ENCODE assay signal across 22 cellular contexts in genomic region chr2:239215136-239215925, GRCh38.
DNase-seq lines count a peak whose midpoint lies in the region; ATAC-seq and TF ChIP-seq lines count a peak whose summit lies in the region.
"Had no signal": no experiment of that assay in that cellular context is flagged by ENCODE, and none has a peak within 500 bp of the region (broad histone marks: within the 10 kb centered on the region; RNA-seq: fewer than 3 reads in every experiment).

No MANE protein-coding gene starts in this region.

- DNase-seq in activated naive CD4-positive, alpha-beta T cell treated with anti-CD3 and anti-CD28 coated beads, Interleukin-2, amount 10 ng/mL, durations not matched to agents 7 days and 5 days, result no peak
- no peak for DNase-seq in activated naive CD4-positive, alpha-beta T cell treated with anti-CD3 and anti-CD28 coated beads for 36 hours
- peak; percentile 47 for DNase-seq in ELF-1 (ENCODE audit: low read depth, low spot score)
- no peak for DNase-seq in esophagus muscularis mucosa (ENCODE audit: extremely low spot score)
- peak in 1 of 2 donors; percentile 59 for DNase-seq in psoas muscle
- DNase-seq in vagina (ENCODE audit: extremely low spot score in 2 of 2), result no peak
- DNase-seq in dedifferentiated amniotic fluid mesenchymal stem cell (ENCODE audit: extremely low spot score), result no peak
- DNase-seq: activated CD4-positive, alpha-beta T cell treated with anti-CD3 and anti-CD28 coated beads for 48 hours; DMS79 treated with DMSO at 0.1 percent for 48 hours; effector CD4-positive, alpha-beta T cell; NCI-H2171 treated with DMSO at 0.1 percent for 48 hours; NCI-H526; SJCRH30 had no signal

- H3K4me1 Mint-ChIP-seq in activated naive CD4-positive, alpha-beta T cell treated with anti-CD3 and anti-CD28 coated beads, Interleukin-2, amount 10 ng/mL, durations not matched to agents 7 days and 5 days, result peaks cover 77% of the 10 kb centered on the region
- H3K4me1 Mint-ChIP-seq in activated naive CD4-positive, alpha-beta T cell treated with anti-CD3 and anti-CD28 coated beads for 36 hours (ENCODE audit: low read depth), result peaks cover 64% of the 10 kb centered on the region

- H3K36me3 ChIP-seq in esophagus muscularis mucosa, result no peaks in the 10 kb centered on the region
- no peaks in the 10 kb centered on the region for H3K36me3 ChIP-seq in psoas muscle (ENCODE audit: insufficient read depth in 1 of 2, low read depth in 1 of 2)
- H3K36me3 ChIP-seq in vagina, result no peaks in the 10 kb centered on the region
- H3K36me3 ChIP-seq: SJCRH30 had no signal

- H3K4me1 ChIP-seq in esophagus muscularis mucosa (peaks cover 45 to 84% (median 83%) of the 10 kb centered on the region in 4 donors), psoas muscle (peaks cover 80% of the 10 kb centered on the region), vagina (peaks cover 51% of the 10 kb centered on the region)
- H3K4me1 ChIP-seq: parathyroid adenoma, SJCRH30 had no signal

- peak overlapping the region; percentile 28 to 78 (median 56) for H3K27ac ChIP-seq in esophagus muscularis mucosa (replicated peaks in 1 of 4)
- peak overlapping the region; percentile 52 for H3K27ac ChIP-seq in psoas muscle
- no peak overlapping the region for H3K27ac ChIP-seq in vagina
- H3K27ac ChIP-seq: A549, epithelial cell of prostate, parathyroid adenoma, SJCRH30 had no signal

- H3K9me3 Mint-ChIP-seq in activated naive CD4-positive, alpha-beta T cell treated with anti-CD3 and anti-CD28 coated beads, Interleukin-2, amount 10 ng/mL, durations not matched to agents 7 days and 5 days, result peaks cover 2% of the 10 kb centered on the region
- H3K9me3 Mint-ChIP-seq in activated naive CD4-positive, alpha-beta T cell treated with anti-CD3 and anti-CD28 coated beads for 36 hours, result peaks cover 1% of the 10 kb centered on the region
- H3K9me3 Mint-ChIP-seq: natural killer cell treated with Interleukin-12 subunit alpha and Interleukin-12 subunit beta and Interleukin-15 and Interleukin-18, amount 100 ng/mL, for 72 hours had no signal

- H3K27me3 Mint-ChIP-seq in activated naive CD4-positive, alpha-beta T cell treated with anti-CD3 and anti-CD28 coated beads, Interleukin-2, amount 10 ng/mL, durations not matched to agents 7 days and 5 days, result no peaks in the 10 kb centered on the region
- no peaks in the 10 kb centered on the region for H3K27me3 Mint-ChIP-seq in activated naive CD4-positive, alpha-beta T cell treated with anti-CD3 and anti-CD28 coated beads for 36 hours (ENCODE audit: low read depth)
- H3K27me3 Mint-ChIP-seq: B cell; natural killer cell treated with Interleukin-12 subunit alpha and Interleukin-12 subunit beta and Interleukin-15 and Interleukin-18, amount 100 ng/mL, for 72 hours had no signal

- H3K9me3 ChIP-seq in esophagus muscularis mucosa, result no peaks in the 10 kb centered on the region
- no peaks in the 10 kb centered on the region for H3K9me3 ChIP-seq in psoas muscle
- H3K9me3 ChIP-seq in vagina, result no peaks in the 10 kb centered on the region
- H3K9me3 ChIP-seq: A549, SJCRH30 had no signal

- 90% methylated on average over 20 of the region's 23 CpGs for WGBS in esophagus muscularis mucosa
- 89 to 94% (median 91%) methylated on average over 22 to 23 of the region's 23 CpGs for WGBS in psoas muscle, 3 donors

- no peak for TF ChIP-seq CTCF in esophagus muscularis mucosa (IDR thresholded peaks at IDR 0.05)
- TF ChIP-seq CTCF in psoas muscle (IDR thresholded peaks at IDR 0.05), result no peak
- TF ChIP-seq CTCF in vagina (IDR thresholded peaks at IDR 0.05), result no peak

- CTCF ChIA-PET in activated naive CD4-positive, alpha-beta T cell treated with anti-CD3 and anti-CD28 coated beads, Interleukin-2, amount 10 ng/mL, durations not matched to agents 7 days and 5 days (lab: Charles Lee), result interaction anchor here (1.5 kb wide), 1 partner anchor 38 kb away, joined by 4 read pairs; no protein-coding TSS in a partner anchor
- CTCF ChIA-PET in activated naive CD4-positive, alpha-beta T cell treated with anti-CD3 and anti-CD28 coated beads for 36 hours (lab: Charles Lee), result interaction anchor here (1.6 kb wide), 1 partner anchor 36 kb away, joined by 4 read pairs; no protein-coding TSS in a partner anchor

- H3K4me3 ChIP-seq in esophagus muscularis mucosa (no peak overlapping the region), psoas muscle (no peak overlapping the region), vagina (no peak overlapping the region)
- H3K4me3 ChIP-seq: A549, SJCRH30 had no signal

- H3K27me3 ChIP-seq in esophagus muscularis mucosa, result no peaks in the 10 kb centered on the region
- H3K27me3 ChIP-seq in psoas muscle (ENCODE audit: insufficient read depth in 3 of 3, low read length in 2 of 3), result no peaks in the 10 kb centered on the region
- no peaks in the 10 kb centered on the region for H3K27me3 ChIP-seq in vagina
- H3K27me3 ChIP-seq: SJCRH30 had no signal

- no peak overlapping the region for H3K4me3 Mint-ChIP-seq in activated naive CD4-positive, alpha-beta T cell treated with anti-CD3 and anti-CD28 coated beads, Interleukin-2, amount 10 ng/mL, durations not matched to agents 7 days and 5 days
- no peak overlapping the region for H3K4me3 Mint-ChIP-seq in activated naive CD4-positive, alpha-beta T cell treated with anti-CD3 and anti-CD28 coated beads for 36 hours
- H3K4me3 Mint-ChIP-seq: B cell had no signal

- TF ChIP-seq POLR2A in esophagus muscularis mucosa (IDR thresholded peaks at IDR 0.05; ENCODE audit: low read depth) (no peak), vagina (IDR thresholded peaks at IDR 0.05) (no peak)

- H3K36me3 Mint-ChIP-seq in activated naive CD4-positive, alpha-beta T cell treated with anti-CD3 and anti-CD28 coated beads, Interleukin-2, amount 10 ng/mL, durations not matched to agents 7 days and 5 days, result peaks cover 27% of the 10 kb centered on the region
- peaks cover 1% of the 10 kb centered on the region for H3K36me3 Mint-ChIP-seq in activated naive CD4-positive, alpha-beta T cell treated with anti-CD3 and anti-CD28 coated beads for 36 hours (ENCODE audit: low read depth)
- H3K36me3 Mint-ChIP-seq: natural killer cell treated with Interleukin-12 subunit alpha and Interleukin-12 subunit beta and Interleukin-15 and Interleukin-18, amount 100 ng/mL, for 72 hours had no signal

- intact Hi-C loops in activated naive CD4-positive, alpha-beta T cell treated with anti-CD3 and anti-CD28 coated beads for 36 hours (cut with micrococcal nuclease), result loop anchor here (5.0 kb wide), 1 partner anchor 332 kb away; no protein-coding TSS in a partner anchor
- intact Hi-C loops in esophagus muscularis mucosa (cut with DNase I), result no loop called here
- intact Hi-C loops in psoas muscle (cut with DNase I), result no loop called here
- intact Hi-C loops in vagina (cut with DNase I), result no loop called here

- ATAC-seq in psoas muscle (peak in 2 of 4 donors; percentile 2 to 6), HG02884 (IDR thresholded peaks at IDR 0.05; ENCODE audit: unreplicated experiment) (no peak)
- ATAC-seq: A549, left lobe of liver, Panc1, sciatic nerve had no signal

- H3K27ac Mint-ChIP-seq in activated naive CD4-positive, alpha-beta T cell treated with anti-CD3 and anti-CD28 coated beads, Interleukin-2, amount 10 ng/mL, durations not matched to agents 7 days and 5 days, result peak overlapping the region; percentile 45
- no peak overlapping the region for H3K27ac Mint-ChIP-seq in activated naive CD4-positive, alpha-beta T cell treated with anti-CD3 and anti-CD28 coated beads for 36 hours
- H3K27ac Mint-ChIP-seq: B cell had no signal

- TF ChIP-seq EP300 in esophagus muscularis mucosa (IDR thresholded peaks at IDR 0.05), result no peak
